ENCODE assay signal across 11 cellular contexts in the genomic region with DNA sequence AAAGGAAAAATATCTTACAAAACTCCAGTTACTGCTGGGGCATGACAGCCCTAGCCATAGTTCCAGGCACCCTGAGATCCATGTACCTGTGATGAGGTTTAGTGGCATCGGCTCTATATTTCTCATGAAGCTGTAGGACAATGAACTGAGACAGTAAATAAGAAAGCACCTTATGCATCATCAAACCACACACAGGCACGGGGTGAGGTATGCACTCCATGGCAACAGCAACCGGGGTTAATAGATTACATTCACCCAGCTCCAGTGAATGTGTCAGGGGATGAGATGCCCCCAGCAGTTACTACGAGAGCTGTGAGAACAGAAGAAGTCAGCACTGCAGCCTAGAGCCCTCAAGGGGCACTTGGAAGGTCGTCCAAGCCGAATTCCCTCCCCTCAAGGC.
DNase-seq lines count a peak whose midpoint lies in the region; ATAC-seq and TF ChIP-seq lines count a peak whose summit lies in the region.
"Had no signal": no experiment of that assay in that cellular context is flagged by ENCODE, and none has a peak within 500 bp of the region (broad histone marks: within the 10 kb centered on the region; RNA-seq: fewer than 3 reads in every experiment).

No MANE protein-coding gene starts in this region.

- no peaks in the 10 kb centered on the region for H3K4me1 ChIP-seq in MM.1S (ENCODE audit: low read length)
- peaks cover 0 to 4% of the 10 kb centered on the region in 2 donors for H3K4me1 ChIP-seq in thyroid gland
- H3K4me1 ChIP-seq in smooth muscle cell (ENCODE audit: low read depth), result peaks cover 3% of the 10 kb centered on the region
- H3K4me1 ChIP-seq: neural progenitor cell had no signal

- no peak overlapping the region for H3K4me2 ChIP-seq in MM.1S (ENCODE audit: low read depth, low read length)
- no peak overlapping the region for H3K4me2 ChIP-seq in smooth muscle cell
- H3K4me2 ChIP-seq: neural progenitor cell had no signal

- H4K20me1 ChIP-seq in MM.1S (ENCODE audit: insufficient read depth, low read length) (no peaks in the 10 kb centered on the region), smooth muscle cell (ENCODE audit: low read depth) (no peaks in the 10 kb centered on the region)

- H3K4me3 ChIP-seq in choroid plexus epithelial cell (ENCODE audit: low read depth, low read length) (no peak overlapping the region), MM.1S (ENCODE audit: low read length) (no peak overlapping the region), thyroid gland (replicated peaks in 1 of 3) (no peak overlapping the region), smooth muscle cell (no peak overlapping the region)
- H3K4me3 ChIP-seq: neural progenitor cell had no signal

- no peak overlapping the region for H3K27ac ChIP-seq in MM.1S (ENCODE audit: low read length)
- no peak overlapping the region for H3K27ac ChIP-seq in thyroid gland
- H3K27ac ChIP-seq in smooth muscle cell (ENCODE audit: low read depth), result no peak overlapping the region
- H3K27ac ChIP-seq: neural progenitor cell had no signal

- TF ChIP-seq CTCF in choroid plexus epithelial cell (conservative IDR thresholded peaks at IDR 0.05; ENCODE audit: low read depth, low read length) (no peak), MM.1S (IDR thresholded peaks at IDR 0.05; ENCODE audit: low read length) (no peak), thyroid gland (IDR thresholded peaks at IDR 0.05) (no peak), smooth muscle cell (IDR thresholded peaks at IDR 0.05; ENCODE audit: borderline replicate concordance, insufficient read depth, poor library complexity, severe bottlenecking) (no peak)

- DNase-seq in choroid plexus epithelial cell (ENCODE audit: low read depth) (peak; percentile 52), MM.1S (no peak), thyroid gland (no peak), smooth muscle cell (lab: John Stamatoyannopoulos, UW; ENCODE audit: unreplicated experiment) (no peak)
- no peak for DNase-seq in NK-92 treated with Interleukin-12 subunit alpha and Interleukin-12 subunit beta, amount 100 ng/mL, for 24 hours (lab: John Stamatoyannopoulos, UW)
- DNase-seq: activated naive CD8-positive, alpha-beta T cell treated with anti-CD3 and anti-CD28 coated beads, Interleukin-2, amount 10 ng/mL, durations not matched to agents 7 days and 5 days; NCI-H1105 treated with DMSO at 0.1 percent for 48 hours had no signal

- H3F3A ChIP-seq in MM.1S (ENCODE audit: insufficient read depth, low read length) (no peaks in the 10 kb centered on the region), smooth muscle cell (ENCODE audit: low read depth) (no peaks in the 10 kb centered on the region)

- WGBS in thyroid gland, 2 donors, result 65 to 70% methylated on average over 6 of the region's 6 CpGs
- WGBS in smooth muscle cell (ENCODE audit: low lambda C conversion rate), result 65% methylated on average over 6 of the region's 6 CpGs

- ATAC-seq in GM18502 (IDR thresholded peaks at IDR 0.05; ENCODE audit: poor library complexity, unreplicated experiment) (peak; percentile 79), GM19395 (IDR thresholded peaks at IDR 0.05; ENCODE audit: unreplicated experiment) (peak; percentile 89), HG03175 (IDR thresholded peaks at IDR 0.05; ENCODE audit: unreplicated experiment) (peak; percentile 74)

- H3K9me3 ChIP-seq in MM.1S (replicated peaks; ENCODE audit: insufficient read depth, low read length), result no peaks in the 10 kb centered on the region
- H3K9me3 ChIP-seq in thyroid gland, result no peaks in the 10 kb centered on the region
- H3K9me3 ChIP-seq in smooth muscle cell (replicated peaks; ENCODE audit: low read depth), result no peaks in the 10 kb centered on the region

- intact Hi-C loops in thyroid gland (cut with DNase I), result no loop called here

- H3K27me3 ChIP-seq in MM.1S (replicated peaks; ENCODE audit: insufficient read depth, low read length) (no peaks in the 10 kb centered on the region), thyroid gland (no peaks in the 10 kb centered on the region), smooth muscle cell (ENCODE audit: low read depth) (no peaks in the 10 kb centered on the region)
- H3K27me3 ChIP-seq: neural progenitor cell had no signal

- no peaks in the 10 kb centered on the region for H3K9me2 ChIP-seq in MM.1S (replicated peaks; ENCODE audit: insufficient read depth, low read length)

- no peak for TF ChIP-seq POLR2A in thyroid gland (IDR thresholded peaks at IDR 0.05)

- H3K36me3 ChIP-seq in MM.1S (replicated peaks; ENCODE audit: insufficient read depth, low read length) (no peaks in the 10 kb centered on the region), thyroid gland (no peaks in the 10 kb centered on the region), smooth muscle cell (ENCODE audit: low read depth) (no peaks in the 10 kb centered on the region)
- H3K36me3 ChIP-seq: neural progenitor cell had no signal

- no peak overlapping the region for H2AFZ ChIP-seq in MM.1S (ENCODE audit: low read length)
- no peak overlapping the region for H2AFZ ChIP-seq in smooth muscle cell (ENCODE audit: low read depth)
- H2AFZ ChIP-seq: neural progenitor cell had no signal

- H3K9ac ChIP-seq in MM.1S (ENCODE audit: low read length) (no peak overlapping the region), smooth muscle cell (ENCODE audit: low read depth) (no peak overlapping the region)
- H3K9ac ChIP-seq: neural progenitor cell had no signal

- H3K79me2 ChIP-seq in MM.1S (ENCODE audit: low read length) (no peaks in the 10 kb centered on the region), smooth muscle cell (ENCODE audit: low read depth) (no peaks in the 10 kb centered on the region)
